ENCODE assay signal across 8 cellular contexts in the genomic region with DNA sequence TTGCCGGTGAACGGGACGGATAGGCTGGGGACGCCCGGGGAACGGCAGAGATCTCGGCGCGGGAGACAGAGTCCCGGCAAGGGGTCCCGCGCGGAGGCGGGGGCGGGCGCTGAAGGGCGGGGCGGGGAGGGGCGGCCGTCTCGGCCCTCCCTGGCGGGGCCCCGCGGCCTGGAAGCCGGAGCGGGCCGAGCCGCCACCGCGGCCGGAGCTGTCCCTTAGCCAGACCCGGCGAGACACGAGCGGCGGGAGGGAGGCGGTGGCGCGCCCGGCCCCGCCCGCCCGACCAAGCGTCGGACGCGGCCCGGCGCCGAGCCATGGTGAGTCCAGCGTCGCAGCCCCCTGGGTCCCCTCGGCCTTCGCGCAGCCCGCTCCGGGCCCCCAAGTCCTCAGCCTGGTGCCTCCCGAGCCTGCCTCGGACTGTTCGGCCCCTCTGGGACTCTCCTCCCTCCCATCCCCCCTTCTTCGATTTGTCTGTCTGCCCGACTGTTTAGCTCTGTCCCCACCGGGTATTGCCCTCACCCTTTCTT. TPM values are rescaled to one million over a fixed set of nuclear protein-coding genes. Genes with fewer than 3 reads are reported as not detected.
DNase-seq lines count a peak whose midpoint lies in the region; ATAC-seq and TF ChIP-seq lines count a peak whose summit lies in the region.

A gene (plus strand): TSS at position 222 of the 527 bp plus-strand sequence. CDS start 93 bp downstream, at position 315.

- no peaks in the 10 kb centered on the region for H3K36me3 Mint-ChIP-seq in activated CD4-positive, alpha-beta T cell treated with anti-CD3 and anti-CD28 coated beads, Interleukin-2, amount 10 ng/mL, durations not matched to agents 7 days and 5 days (ENCODE audit: low read depth)

- no peaks in the 10 kb centered on the region for H3K9me3 ChIP-seq in DND-41 (ENCODE audit: insufficient read depth, low read length, severe bottlenecking)
- no peaks in the 10 kb centered on the region for H3K9me3 ChIP-seq in mucosa of stomach (ENCODE audit: control insufficient read depth, low read length)

- CTCF ChIA-PET in activated CD4-positive, alpha-beta T cell treated with anti-CD3 and anti-CD28 coated beads, Interleukin-2, amount 10 ng/mL, durations not matched to agents 7 days and 5 days (lab: Charles Lee): interaction anchor here (1.9 to 3.1 kb wide), 6 partner anchors 12 to 55 kb away, joined by 4 to 25 read pairs (median 8); a partner anchor contains a TSS

- peak within 1 kb of the TSS; percentile 45 for H2AFZ ChIP-seq in DND-41 (ENCODE audit: low read depth, low read length)

- H3K27ac ChIP-seq in DND-41 (ENCODE audit: low read length): no peak within 1 kb of the TSS

- no peak for DNase-seq in DND-41
- DNase-seq in HuH-7 (ENCODE audit: low spot score): peak; percentile 59
- DNase-seq in activated CD4-positive, alpha-beta T cell treated with anti-CD3 and anti-CD28 coated beads, Interleukin-2, amount 10 ng/mL, durations not matched to agents 7 days and 5 days: no peak
- DNase-seq in fibroblast of mammary gland (ENCODE audit: low read depth): no peak
- DNase-seq in ureter (ENCODE audit: low spot score): no peak

- no peaks in the 10 kb centered on the region for H3K79me2 ChIP-seq in DND-41 (ENCODE audit: insufficient read depth, low read length)

- no peak for TF ChIP-seq CTCF in DND-41 (IDR thresholded peaks at IDR 0.05; ENCODE audit: borderline replicate concordance, extremely low read depth, low read length, poor library complexity, severe bottlenecking)
- no peak for TF ChIP-seq CTCF in fibroblast of mammary gland (conservative IDR thresholded peaks at IDR 0.05; ENCODE audit: control insufficient read depth, insufficient read depth, low read depth, low read length)

- H3K4me1 Mint-ChIP-seq in activated CD4-positive, alpha-beta T cell treated with anti-CD3 and anti-CD28 coated beads, Interleukin-2, amount 10 ng/mL, durations not matched to agents 7 days and 5 days: peaks cover 34% of the 10 kb centered on the region

- peaks cover 24% of the 10 kb centered on the region; the same call in 1 of the 2 replicates for H4K20me1 ChIP-seq in DND-41 (ENCODE audit: insufficient read depth, low read length)

- H3K27me3 ChIP-seq in DND-41 (ENCODE audit: insufficient read depth, low read length, poor library complexity) (peaks cover 59% of the 10 kb centered on the region), mucosa of stomach (ENCODE audit: control insufficient read depth, insufficient read depth, low read length) (peaks cover 17% of the 10 kb centered on the region)

- H3K4me3 Mint-ChIP-seq in activated CD4-positive, alpha-beta T cell treated with anti-CD3 and anti-CD28 coated beads, Interleukin-2, amount 10 ng/mL, durations not matched to agents 7 days and 5 days: peak within 1 kb of the TSS; percentile 61

- H3K27me3 Mint-ChIP-seq in activated CD4-positive, alpha-beta T cell treated with anti-CD3 and anti-CD28 coated beads, Interleukin-2, amount 10 ng/mL, durations not matched to agents 7 days and 5 days: peaks cover 74% of the 10 kb centered on the region

- peaks cover 23% of the 10 kb centered on the region for H3K4me1 ChIP-seq in DND-41 (ENCODE audit: insufficient read depth, low read length)
- peaks cover 37% of the 10 kb centered on the region for H3K4me1 ChIP-seq in mucosa of stomach (ENCODE audit: control insufficient read depth, insufficient read depth, low read length)

- H3K36me3 ChIP-seq in DND-41 (ENCODE audit: insufficient read depth, low read length) (no peaks in the 10 kb centered on the region), mucosa of stomach (ENCODE audit: control insufficient read depth, insufficient read depth, low read length) (peaks cover 13% of the 10 kb centered on the region)

- H3K4me2 ChIP-seq in DND-41 (ENCODE audit: insufficient read depth, low read length): peak within 1 kb of the TSS; percentile 89

- ATAC-seq in DND-41 (ENCODE audit: insufficient read depth, low read depth): no peak
- no peak for ATAC-seq in GM21737 (IDR thresholded peaks at IDR 0.05; ENCODE audit: unreplicated experiment)
- ATAC-seq in GM18519 (IDR thresholded peaks at IDR 0.05; ENCODE audit: low FRiP score, unreplicated experiment): no peak

- peak within 1 kb of the TSS; percentile 17 to 58; a peak in 3 of 4 replicates for H3K4me3 ChIP-seq in DND-41 (ENCODE audit: low read depth in 1 of 2, low read length in 2 of 2)
- H3K4me3 ChIP-seq in fibroblast of mammary gland (ENCODE audit: control insufficient read depth, low read depth, low read length): peak within 1 kb of the TSS; percentile 77
- H3K4me3 ChIP-seq in mucosa of stomach (ENCODE audit: low read length): peak within 1 kb of the TSS; percentile 69

- POLR2A ChIA-PET in activated CD4-positive, alpha-beta T cell treated with anti-CD3 and anti-CD28 coated beads, Interleukin-2, amount 10 ng/mL, durations not matched to agents 7 days and 5 days (lab: Charles Lee): interaction anchor here (0.8 kb wide), 1 partner anchor 177 kb away, joined by 3 read pairs; no protein-coding TSS in a partner anchor

- H3K9ac ChIP-seq in DND-41 (ENCODE audit: low read depth, low read length) (peak within 1 kb of the TSS; percentile 47), mucosa of stomach (ENCODE audit: low read length) (peak within 1 kb of the TSS; percentile 79)

- H3K27ac Mint-ChIP-seq in activated CD4-positive, alpha-beta T cell treated with anti-CD3 and anti-CD28 coated beads, Interleukin-2, amount 10 ng/mL, durations not matched to agents 7 days and 5 days: no peak within 1 kb of the TSS

- H3K9me3 Mint-ChIP-seq in activated CD4-positive, alpha-beta T cell treated with anti-CD3 and anti-CD28 coated beads, Interleukin-2, amount 10 ng/mL, durations not matched to agents 7 days and 5 days: no peaks in the 10 kb centered on the region

RNA-seq across cellular contexts. Expression of the gene that starts here (rescaled TPM):
- total RNA-seq in activated CD4-positive, alpha-beta T cell treated with anti-CD3 and anti-CD28 coated beads, Interleukin-2, amount 10 ng/mL, durations not matched to agents 7 days and 5 days: under 1 TPM in 1 of 2 experiments, not detected in 1; 0.22 TPM
- total RNA-seq in ureter: 41.2 TPM

Comparison
In these comparisons a context has a peak if more than half of its experiments do, and no peak if none do; other contexts are left out.
1. RNA of the gene that starts here (total RNA-seq): 41.2 TPM in ureter (single experiment); 0.22 TPM in activated CD4-positive, alpha-beta T cell treated with anti-CD3 and anti-CD28 coated beads, Interleukin-2, amount 10 ng/mL, durations not matched to agents 7 days and 5 days; every median in the first group is over 10 times any median in the second.
2. Peak in every context shown above with its lines, with median percentiles within 50 percentile points of each other: H3K4me3 ChIP-seq.